In the genomic region with DNA sequence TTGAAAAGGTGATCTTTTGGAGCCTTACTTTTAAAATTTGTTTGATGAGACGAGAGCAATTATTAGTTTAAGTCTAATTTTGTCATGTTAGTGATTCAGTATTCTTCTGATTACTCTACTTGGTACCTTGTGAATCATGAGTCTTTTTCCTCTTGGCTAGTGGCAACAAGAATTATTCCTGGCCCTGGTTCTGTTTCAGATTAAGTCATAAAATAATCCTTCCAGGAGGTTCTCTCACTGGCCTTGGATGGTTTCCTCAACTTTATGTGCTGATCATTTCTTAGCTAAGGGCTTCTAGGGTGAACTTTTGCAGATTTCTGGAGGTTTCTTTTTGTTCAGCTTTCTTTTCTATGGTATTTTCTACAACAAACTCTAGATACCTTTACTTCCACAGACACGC, we compare ENCODE assay signal across 20 cellular contexts.
DNase-seq lines count a peak whose midpoint lies in the region; ATAC-seq, FAIRE-seq and TF ChIP-seq lines count a peak whose summit lies in the region.
"Had no signal": no experiment of that assay in that cellular context is flagged by ENCODE, and none has a peak within 500 bp of the region (broad histone marks: within the 10 kb centered on the region; RNA-seq: fewer than 3 reads in every experiment).

No MANE protein-coding gene starts in this region.

- DNase-seq in GM03348 (ENCODE audit: low spot score) (peak; percentile 6), bronchial epithelial cell (ENCODE audit: low read depth) (peak; percentile 10), fibroblast of peridontal ligament (ENCODE audit: extremely low read depth) (peak; percentile 62), right cardiac atrium (no peak), NCI-H1092 treated with DMSO at 0.1 percent for 48 hours (lab: John Stamatoyannopoulos, UW) (no peak), Peyer's patch (no peak)
- no peak for DNase-seq in stimulated activated naive CD4-positive, alpha-beta T cell (lab: John Stamatoyannopoulos, UW)
- DNase-seq: 8988T; BE2C; C1 segment of cervical spinal cord; Caco-2; CD4-positive, CD25-positive, alpha-beta regulatory T cell; CD8-positive, alpha-beta memory T cell; GOT3; H7; HFFc6 had no signal

- H3K9me3 ChIP-seq in right cardiac atrium (ENCODE audit: control insufficient read depth, low read length) (no peaks in the 10 kb centered on the region), Peyer's patch (no peaks in the 10 kb centered on the region)
- H3K9me3 ChIP-seq: BE2C, Caco-2 had no signal

- H3K27ac ChIP-seq in right cardiac atrium (ENCODE audit: low read length): no peak overlapping the region
- H3K27ac ChIP-seq in Peyer's patch: no peak overlapping the region

- FAIRE-seq in bronchial epithelial cell (lab: Jason Lieb, UNC): no peak
- FAIRE-seq: D721Med, G401.6, HTR-8/SVneo had no signal

- H3K27me3 ChIP-seq in bronchial epithelial cell (ENCODE audit: control insufficient read depth, insufficient read depth, low read length) (no peaks in the 10 kb centered on the region), right cardiac atrium (ENCODE audit: control insufficient read depth, insufficient read depth) (no peaks in the 10 kb centered on the region), Peyer's patch (no peaks in the 10 kb centered on the region)
- H3K27me3 ChIP-seq: BE2C had no signal

- TF ChIP-seq CTCF in bronchial epithelial cell (IDR thresholded peaks at IDR 0.05; ENCODE audit: insufficient read depth, low read length, severe bottlenecking): no peak
- no peak for TF ChIP-seq CTCF in Peyer's patch (IDR thresholded peaks at IDR 0.05)

- no peak overlapping the region for H3K4me3 ChIP-seq in bronchial epithelial cell (ENCODE audit: low read depth, low read length)
- no peak overlapping the region for H3K4me3 ChIP-seq in right cardiac atrium (ENCODE audit: low read length)
- no peak overlapping the region for H3K4me3 ChIP-seq in Peyer's patch

- no peak for TF ChIP-seq POLR2A in Peyer's patch (IDR thresholded peaks at IDR 0.05)

- H3K4me1 ChIP-seq in right cardiac atrium (ENCODE audit: control insufficient read depth, insufficient read depth, low read length) (no peaks in the 10 kb centered on the region), Peyer's patch (no peaks in the 10 kb centered on the region)
- H3K4me1 ChIP-seq: BE2C had no signal

- intact Hi-C loops in right cardiac atrium (cut with DNase I): no loop called here

- no peak for ATAC-seq in right cardiac atrium
- ATAC-seq: HCT116 had no signal

- H3K36me3 ChIP-seq in bronchial epithelial cell (ENCODE audit: control insufficient read depth, insufficient read depth, low read length): no peaks in the 10 kb centered on the region
- H3K36me3 ChIP-seq in Peyer's patch: no peaks in the 10 kb centered on the region
- H3K36me3 ChIP-seq: BE2C had no signal

- WGBS in right cardiac atrium: 84% methylated on average over 2 of the region's 2 CpGs

Comparison
In these comparisons a context has a peak if more than half of its experiments do, and no peak if none do; other contexts are left out.
1. DNase-seq: peak in GM03348 (single experiment), bronchial epithelial cell (single experiment) and fibroblast of peridontal ligament (single experiment); none in stimulated activated naive CD4-positive, alpha-beta T cell (0 of 6), right cardiac atrium (0 of 3), NCI-H1092 treated with DMSO at 0.1 percent for 48 hours (single experiment) and Peyer's patch (0 of 3).